Comparison of ENCODE assay signal across 18 cellular contexts in genomic region chr12:4545195-4545594, GRCh38. TPM values are rescaled to one million over a fixed set of nuclear protein-coding genes. Genes with fewer than 3 reads are reported as not detected.
A peak's percentile ranks its signal among the peaks of the same experiment; 100 is the strongest.
DNase-seq lines count a peak whose midpoint lies in the region; ATAC-seq, FAIRE-seq and TF ChIP-seq lines count a peak whose summit lies in the region.
"Had no signal": no experiment of that assay in that cellular context is flagged by ENCODE, and none has a peak within 500 bp of the region (broad histone marks: within the 10 kb centered on the region; RNA-seq: fewer than 3 reads in every experiment).

No MANE protein-coding gene starts in this region.

- TF ChIP-seq CTCF in A673 (conservative IDR thresholded peaks at IDR 0.05; ENCODE audit: low read depth, low read length) (no peak), BE2C (IDR thresholded peaks at IDR 0.05; ENCODE audit: low read depth, low read length) (no peak)

- H3K27ac Mint-ChIP-seq in IgD-negative memory B cell (peak overlapping the region in 2 of 3 donors; percentile 2 to 75), T-helper 17 cell (peak overlapping the region; percentile 39)

- POLR2A ChIA-PET in A673 (lab: Charles Lee; ENCODE audit: low non-redundant PET): interaction anchor here (0.6 kb wide), 1 partner anchor 104 kb away, joined by 3 read pairs; no protein-coding TSS in a partner anchor

- H3K4me3 ChIP-seq in A673 (ENCODE audit: low read depth, low read length, poor library complexity, severe bottlenecking) (no peak overlapping the region), BE2C (ENCODE audit: low read depth, low read length) (no peak overlapping the region), SJCRH30 (no peak overlapping the region)
- H3K4me3 ChIP-seq: A549, GM23248, HAP-1 had no signal

- FAIRE-seq in GM12891 (lab: Jason Lieb, UNC): peak; percentile 59
- FAIRE-seq: GM12892 had no signal

- no peaks in the 10 kb centered on the region for H3K9me3 Mint-ChIP-seq in IgD-negative memory B cell
- H3K9me3 Mint-ChIP-seq: CD4-positive, alpha-beta memory T cell had no signal

- ATAC-seq in T-helper 17 cell (no peak), GM18870 (IDR thresholded peaks at IDR 0.05; ENCODE audit: unreplicated experiment) (no peak)
- ATAC-seq: A549 had no signal

- H3K4me1 ChIP-seq in A673 (ENCODE audit: insufficient read depth, low read length, poor library complexity, severe bottlenecking): peaks cover 7% of the 10 kb centered on the region
- no peaks in the 10 kb centered on the region for H3K4me1 ChIP-seq in BE2C
- H3K4me1 ChIP-seq in SJCRH30: no peaks in the 10 kb centered on the region

- no TSS peak for BruUV-seq in A673 (replicated peaks; lab: Mats Ljungman, UMichigan)

- DNase-seq in A673 (ENCODE audit: low spot score) (peak; percentile 13), GM12891 (ENCODE audit: insufficient read length, low spot score) (no peak), T-helper 17 cell (no peak), C1 segment of cervical spinal cord (lab: John Stamatoyannopoulos, UW) (no peak), BE2C (no peak), SJCRH30 (no peak)
- DNase-seq: CD4-positive, alpha-beta memory T cell; DMS153; DMS79; GM23248 had no signal

- peaks cover 79% of the 10 kb centered on the region for H3K36me3 ChIP-seq in A673 (ENCODE audit: insufficient read depth, low read length, poor library complexity, severe bottlenecking)
- H3K36me3 ChIP-seq in BE2C: peaks cover 65% of the 10 kb centered on the region
- H3K36me3 ChIP-seq in SJCRH30: peaks cover 91% of the 10 kb centered on the region

- intact Hi-C loops in A673 (cut with micrococcal nuclease; ENCODE audit: unreplicated experiment): no loop called here

- H3K4me1 Mint-ChIP-seq in IgD-negative memory B cell (peaks cover 6 to 13% (median 11%) of the 10 kb centered on the region in 3 donors), T-helper 17 cell (no peaks in the 10 kb centered on the region)

- CTCF ChIA-PET in A673 (lab: Charles Lee): no interaction called here

- H3K36me3 Mint-ChIP-seq in IgD-negative memory B cell (no peaks in the 10 kb centered on the region), T-helper 17 cell (ENCODE audit: low read depth) (no peaks in the 10 kb centered on the region)
- H3K36me3 Mint-ChIP-seq: CD4-positive, alpha-beta memory T cell had no signal

- H3K27me3 Mint-ChIP-seq in IgD-negative memory B cell (no peaks in the 10 kb centered on the region), T-helper 17 cell (no peaks in the 10 kb centered on the region)
- H3K27me3 Mint-ChIP-seq: CD4-positive, alpha-beta memory T cell had no signal

- no peak overlapping the region for H3K27ac ChIP-seq in A673 (ENCODE audit: low read depth, low read length, poor library complexity, severe bottlenecking)
- H3K27ac ChIP-seq in SJCRH30: no peak overlapping the region
- H3K27ac ChIP-seq: 22Rv1, A549, C4-2B, GM23248, KMS-11 had no signal

- TF ChIP-seq POLR2A in GM12891 (IDR thresholded peaks at IDR 0.05; ENCODE audit: low read depth, low read length): no peak

- H3K27me3 ChIP-seq in A673 (replicated peaks; ENCODE audit: insufficient read depth, low read depth, low read length, poor library complexity): no peaks in the 10 kb centered on the region
- no peaks in the 10 kb centered on the region for H3K27me3 ChIP-seq in BE2C
- no peaks in the 10 kb centered on the region for H3K27me3 ChIP-seq in SJCRH30

- no peaks in the 10 kb centered on the region for H3K9me3 ChIP-seq in A673 (ENCODE audit: low read depth, low read length, poor library complexity, severe bottlenecking)
- H3K9me3 ChIP-seq in T-helper 17 cell (ENCODE audit: control insufficient read depth, low read length, poor library complexity, severe bottlenecking): no peaks in the 10 kb centered on the region
- H3K9me3 ChIP-seq in BE2C: no peaks in the 10 kb centered on the region
- H3K9me3 ChIP-seq in SJCRH30 (replicated peaks): no peaks in the 10 kb centered on the region
- H3K9me3 ChIP-seq: A549, HAP-1 had no signal

- H3K4me3 Mint-ChIP-seq in IgD-negative memory B cell (peak overlapping the region in 2 of 4 donors; percentile 0 to 54), T-helper 17 cell (no peak overlapping the region)
- H3K4me3 Mint-ChIP-seq: CD4-positive, alpha-beta memory T cell had no signal

TF ChIP-seq in GM12891, 5 proteins besides CTCF, POLR2A, EP300 and RAD21:
- peak; percentile 34; the same call in 1 of the 2 replicates for TF ChIP-seq SPI1 (IDR thresholded peaks at IDR 0.05; ENCODE audit: low read depth, low read length)
- no peak for TF ChIP-seq POU2F2 (IDR thresholded peaks at IDR 0.05; ENCODE audit: low read depth, low read length)

RNA-seq across cellular contexts. Expression of gene RAD51AP1, which starts 6.5 kb away (rescaled TPM):
- total RNA-seq in A673 (2021): 58.9 and 62.5 TPM in 2 replicates
- polyA plus RNA-seq in GM12891 (2012; ENCODE audit: low read depth, missing spikeins): 25.9 TPM
- polyA plus RNA-seq in IgD-negative memory B cell: 8.0 TPM
- total RNA-seq in T-helper 17 cell: under 1 TPM; 0.34 to 0.72 TPM
- 5.7 TPM for polyA plus RNA-seq in BE2C (2012; ENCODE audit: insufficient read depth, insufficient read length, low read depth)
- 63.1 and 75.4 TPM in 2 replicates for total RNA-seq in SJCRH30 (2014; rRNA removed; shearing (Covaris generic))

RNA-seq across cellular contexts. Expression of gene DYRK4, which starts 16.8 kb away (rescaled TPM):
- total RNA-seq in A673 (2021) (23.7 and 30.8 TPM in 2 replicates), T-helper 17 cell (10 to 100 TPM; 10.4 to 11.1 TPM)
- 33.6 TPM for polyA plus RNA-seq in GM12891 (2012; ENCODE audit: low read depth, missing spikeins)
- 41.7 TPM for polyA plus RNA-seq in IgD-negative memory B cell
- polyA plus RNA-seq in BE2C (2012; ENCODE audit: insufficient read depth, insufficient read length, low read depth): 30.5 TPM
- total RNA-seq in SJCRH30 (2014; rRNA removed; shearing (Covaris generic)): 25.1 and 26.1 TPM in 2 replicates

Comparison
In these comparisons a context has a peak if more than half of its experiments do, and no peak if none do; other contexts are left out.
1. RNA of gene RAD51AP1, which starts 6.5 kb away (total RNA-seq): 63.1 to 75.4 TPM in SJCRH30 and 58.9 to 62.5 TPM in A673; 0.34 to 0.72 TPM in T-helper 17 cell; every median in the first group is over 10 times any median in the second.